ENCODE assay signal across 2 cellular contexts in the genomic region with DNA sequence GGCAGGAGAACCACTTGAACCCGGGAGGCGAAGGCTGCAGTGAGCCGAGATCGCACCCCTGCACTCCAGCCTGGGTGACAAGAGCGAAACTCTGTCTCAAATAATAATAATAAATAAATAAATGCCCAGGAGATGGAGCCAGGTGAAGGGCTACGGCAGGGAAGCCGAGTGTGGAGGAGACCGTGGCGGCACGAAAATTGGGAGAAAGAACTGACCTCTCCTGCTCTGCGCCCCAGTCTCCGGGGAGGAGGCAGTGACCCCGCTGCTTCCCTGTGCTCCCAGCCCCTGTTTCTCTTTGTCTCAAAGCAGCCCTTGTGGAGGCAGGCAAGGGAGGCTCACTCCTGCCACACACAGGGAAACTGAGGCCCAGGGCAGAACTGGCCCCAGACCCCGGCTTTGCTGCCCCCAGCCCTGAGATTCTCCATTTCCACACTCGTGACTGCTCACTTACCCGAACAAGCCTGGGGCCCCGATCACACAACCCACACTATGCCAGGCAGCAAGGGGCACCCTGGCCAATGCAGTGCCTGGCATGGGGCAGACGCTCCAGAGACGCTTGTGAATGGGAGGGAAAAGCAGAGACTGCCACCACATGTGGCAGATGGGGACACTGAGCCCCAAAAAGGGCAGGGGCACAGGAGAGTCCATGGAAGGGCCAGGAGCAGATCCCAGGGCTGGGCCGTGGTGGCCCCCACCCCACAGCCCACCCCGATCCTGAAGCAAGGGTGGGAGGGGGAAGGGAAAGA.
A peak's percentile ranks its signal among the peaks of the same experiment; 100 is the strongest.
TF ChIP-seq lines count a peak whose summit lies in the region.

No MANE protein-coding gene starts in this region.

TF ChIP-seq in IMR-90, 13 proteins besides CTCF, POLR2A, EP300 and RAD21:
- TF ChIP-seq SMC3 (IDR thresholded peaks at IDR 0.05; ENCODE audit: low read depth, low read length) (no peak), BHLHE40 (IDR thresholded peaks at IDR 0.05; ENCODE audit: low read depth, low read length) (no peak), RCOR1 (IDR thresholded peaks at IDR 0.05; ENCODE audit: insufficient replicate concordance, low read length) (no peak), FOS (IDR thresholded peaks at IDR 0.05; ENCODE audit: low read depth, low read length) (no peak), MAZ (IDR thresholded peaks at IDR 0.05; ENCODE audit: borderline replicate concordance, low read depth, low read length) (no peak), CEBPB (IDR thresholded peaks at IDR 0.05; ENCODE audit: low read depth, low read length) (no peak), CHD1 (IDR thresholded peaks at IDR 0.05; ENCODE audit: low read depth, low read length) (no peak), MAFK (IDR thresholded peaks at IDR 0.05; ENCODE audit: low read depth, low read length) (no peak), NFE2L2 (IDR thresholded peaks at IDR 0.05; ENCODE audit: low read depth, low read length) (no peak), MXI1 (IDR thresholded peaks at IDR 0.05; ENCODE audit: borderline replicate concordance, low read depth, low read length) (no peak), RFX5 (IDR thresholded peaks at IDR 0.05; ENCODE audit: low read depth, low read length) (no peak)
- TF ChIP-seq, protein P1, sequence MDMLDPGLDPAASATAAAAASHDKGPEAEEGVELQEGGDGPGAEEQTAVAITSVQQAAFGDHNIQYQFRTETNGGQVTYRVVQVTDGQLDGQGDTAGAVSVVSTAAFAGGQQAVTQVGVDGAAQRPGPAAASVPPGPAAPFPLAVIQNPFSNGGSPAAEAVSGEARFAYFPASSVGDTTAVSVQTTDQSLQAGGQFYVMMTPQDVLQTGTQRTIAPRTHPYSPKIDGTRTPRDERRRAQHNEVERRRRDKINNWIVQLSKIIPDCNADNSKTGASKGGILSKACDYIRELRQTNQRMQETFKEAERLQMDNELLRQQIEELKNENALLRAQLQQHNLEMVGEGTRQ (IDR thresholded peaks at IDR 0.05; ENCODE audit: low read depth, low read length) = no peak
- TF ChIP-seq, protein P2, sequence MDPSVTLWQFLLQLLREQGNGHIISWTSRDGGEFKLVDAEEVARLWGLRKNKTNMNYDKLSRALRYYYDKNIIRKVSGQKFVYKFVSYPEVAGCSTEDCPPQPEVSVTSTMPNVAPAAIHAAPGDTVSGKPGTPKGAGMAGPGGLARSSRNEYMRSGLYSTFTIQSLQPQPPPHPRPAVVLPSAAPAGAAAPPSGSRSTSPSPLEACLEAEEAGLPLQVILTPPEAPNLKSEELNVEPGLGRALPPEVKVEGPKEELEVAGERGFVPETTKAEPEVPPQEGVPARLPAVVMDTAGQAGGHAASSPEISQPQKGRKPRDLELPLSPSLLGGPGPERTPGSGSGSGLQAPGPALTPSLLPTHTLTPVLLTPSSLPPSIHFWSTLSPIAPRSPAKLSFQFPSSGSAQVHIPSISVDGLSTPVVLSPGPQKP (IDR thresholded peaks at IDR 0.05; ENCODE audit: borderline replicate concordance, low read depth, low read length) = no peak

TF ChIP-seq in neural cell, 6 proteins besides CTCF, POLR2A, EP300 and RAD21 (continued from another document):
- peak; percentile 35 for TF ChIP-seq TAF1 (IDR thresholded peaks at IDR 0.05; ENCODE audit: low read depth)
- TF ChIP-seq, protein P3, sequence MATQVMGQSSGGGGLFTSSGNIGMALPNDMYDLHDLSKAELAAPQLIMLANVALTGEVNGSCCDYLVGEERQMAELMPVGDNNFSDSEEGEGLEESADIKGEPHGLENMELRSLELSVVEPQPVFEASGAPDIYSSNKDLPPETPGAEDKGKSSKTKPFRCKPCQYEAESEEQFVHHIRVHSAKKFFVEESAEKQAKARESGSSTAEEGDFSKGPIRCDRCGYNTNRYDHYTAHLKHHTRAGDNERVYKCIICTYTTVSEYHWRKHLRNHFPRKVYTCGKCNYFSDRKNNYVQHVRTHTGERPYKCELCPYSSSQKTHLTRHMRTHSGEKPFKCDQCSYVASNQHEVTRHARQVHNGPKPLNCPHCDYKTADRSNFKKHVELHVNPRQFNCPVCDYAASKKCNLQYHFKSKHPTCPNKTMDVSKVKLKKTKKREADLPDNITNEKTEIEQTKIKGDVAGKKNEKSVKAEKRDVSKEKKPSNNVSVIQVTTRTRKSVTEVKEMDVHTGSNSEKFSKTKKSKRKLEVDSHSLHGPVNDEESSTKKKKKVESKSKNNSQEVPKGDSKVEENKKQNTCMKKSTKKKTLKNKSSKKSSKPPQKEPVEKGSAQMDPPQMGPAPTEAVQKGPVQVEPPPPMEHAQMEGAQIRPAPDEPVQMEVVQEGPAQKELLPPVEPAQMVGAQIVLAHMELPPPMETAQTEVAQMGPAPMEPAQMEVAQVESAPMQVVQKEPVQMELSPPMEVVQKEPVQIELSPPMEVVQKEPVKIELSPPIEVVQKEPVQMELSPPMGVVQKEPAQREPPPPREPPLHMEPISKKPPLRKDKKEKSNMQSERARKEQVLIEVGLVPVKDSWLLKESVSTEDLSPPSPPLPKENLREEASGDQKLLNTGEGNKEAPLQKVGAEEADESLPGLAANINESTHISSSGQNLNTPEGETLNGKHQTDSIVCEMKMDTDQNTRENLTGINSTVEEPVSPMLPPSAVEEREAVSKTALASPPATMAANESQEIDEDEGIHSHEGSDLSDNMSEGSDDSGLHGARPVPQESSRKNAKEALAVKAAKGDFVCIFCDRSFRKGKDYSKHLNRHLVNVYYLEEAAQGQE (IDR thresholded peaks at IDR 0.05; ENCODE audit: borderline replicate concordance) = no peak
